ENCODE assay signal across 8 cellular contexts in genomic region chr18:49168970-49169619, GRCh38.
DNase-seq lines count a peak whose midpoint lies in the region; ATAC-seq and TF ChIP-seq lines count a peak whose summit lies in the region.

No MANE protein-coding gene starts in this region.

- H3K9me2 ChIP-seq in OCI-LY7 (ENCODE audit: insufficient read depth, low read length): no peaks in the 10 kb centered on the region

- H3K36me3 Mint-ChIP-seq in natural killer cell: peaks cover 10% of the 10 kb centered on the region

- no peaks in the 10 kb centered on the region for H3K79me2 ChIP-seq in OCI-LY7 (ENCODE audit: insufficient read depth, low read depth, low read length)

- BruUV-seq in OCI-LY7 (replicated peaks; lab: Mats Ljungman, UMichigan): no TSS peak

- H3K4me2 ChIP-seq in OCI-LY7 (ENCODE audit: low read length): peak overlapping the region; percentile 73

- peak overlapping the region; percentile 71 for H3K4me3 Mint-ChIP-seq in natural killer cell

- TF ChIP-seq CTCF in OCI-LY7 (conservative IDR thresholded peaks at IDR 0.05; ENCODE audit: low read length): peak; percentile 55
- no peak for TF ChIP-seq CTCF in natural killer cell (IDR thresholded peaks at IDR 0.05)

- peak overlapping the region; percentile 39 for H3K4me3 ChIP-seq in OCI-LY7 (ENCODE audit: low read depth, low read length, poor library complexity, severe bottlenecking)

- POLR2A ChIA-PET in OCI-LY7 (lab: Charles Lee): no interaction called here

- H3K27me3 Mint-ChIP-seq in natural killer cell (ENCODE audit: low read depth in 2 of 2): no peaks in the 10 kb centered on the region

- H3K4me1 ChIP-seq in OCI-LY7 (ENCODE audit: insufficient read depth, low read length, poor library complexity, severe bottlenecking): peaks cover 58% of the 10 kb centered on the region

- peaks cover 10% of the 10 kb centered on the region; the same call in 1 of the 2 replicates for H3K9me3 ChIP-seq in OCI-LY7 (ENCODE audit: low read length)

- H3K27ac Mint-ChIP-seq in natural killer cell: peak overlapping the region; percentile 54 to 89

- intact Hi-C loops in OCI-LY7 (cut with micrococcal nuclease; ENCODE audit: unreplicated experiment) (no loop called here), natural killer cell (cut with micrococcal nuclease) (no loop called here)

- ATAC-seq in HG02642 (IDR thresholded peaks at IDR 0.05; ENCODE audit: poor library complexity, unreplicated experiment): peak; percentile 82
- peak; percentile 78 to 85 (median 81) for ATAC-seq in natural killer cell

- peaks cover 38 to 48% of the 10 kb centered on the region in 2 donors for H3K4me1 Mint-ChIP-seq in natural killer cell

- H3K36me3 ChIP-seq in OCI-LY7 (ENCODE audit: insufficient read depth, low read length): peaks cover 17% of the 10 kb centered on the region; the same call in 1 of the 2 replicates

- CTCF ChIA-PET in OCI-LY7 (lab: Charles Lee; ENCODE audit: unreplicated experiment): interaction anchor here (0.6 kb wide), 1 partner anchor 70 kb away, joined by 4 read pairs; no protein-coding TSS in a partner anchor

- peaks cover 0 to 8% of the 10 kb centered on the region in 2 donors for H3K9me3 Mint-ChIP-seq in natural killer cell

- peak overlapping the region; percentile 44 for H3K27ac ChIP-seq in OCI-LY7 (ENCODE audit: low read depth, low read length, poor library complexity, severe bottlenecking)

- DNase-seq in DMS153 (lab: John Stamatoyannopoulos, UW) (peak; percentile 12), DMS153 treated with DMSO at 0.1 percent for 48 hours (lab: John Stamatoyannopoulos, UW; ENCODE audit: unreplicated experiment) (no peak), OCI-LY7 (ENCODE audit: low spot score) (peak; percentile 51), natural killer cell (no peak), NCI-H1092 (lab: John Stamatoyannopoulos, UW) (no peak), NCI-H524 treated with DMSO at 0.1 percent for 48 hours (lab: John Stamatoyannopoulos, UW) (no peak), OCI-M2 (lab: John Stamatoyannopoulos, UW; ENCODE audit: unreplicated experiment) (no peak)

- no peaks in the 10 kb centered on the region for H4K20me1 ChIP-seq in OCI-LY7 (ENCODE audit: insufficient read depth, low read length)

- peak overlapping the region; percentile 45; the same call in 1 of the 2 replicates for H2AFZ ChIP-seq in OCI-LY7 (ENCODE audit: low read length)

Comparison
In these comparisons a context has a peak if more than half of its experiments do, and no peak if none do; other contexts are left out.
1. DNase-seq: peak in DMS153 (single experiment) and OCI-LY7 (single experiment); none in DMS153 treated with DMSO at 0.1 percent for 48 hours (single experiment), natural killer cell (single experiment), NCI-H1092 (single experiment), NCI-H524 treated with DMSO at 0.1 percent for 48 hours (single experiment) and OCI-M2 (single experiment).